Comparison of ENCODE assay signal across 1 cellular context in the genomic region with DNA sequence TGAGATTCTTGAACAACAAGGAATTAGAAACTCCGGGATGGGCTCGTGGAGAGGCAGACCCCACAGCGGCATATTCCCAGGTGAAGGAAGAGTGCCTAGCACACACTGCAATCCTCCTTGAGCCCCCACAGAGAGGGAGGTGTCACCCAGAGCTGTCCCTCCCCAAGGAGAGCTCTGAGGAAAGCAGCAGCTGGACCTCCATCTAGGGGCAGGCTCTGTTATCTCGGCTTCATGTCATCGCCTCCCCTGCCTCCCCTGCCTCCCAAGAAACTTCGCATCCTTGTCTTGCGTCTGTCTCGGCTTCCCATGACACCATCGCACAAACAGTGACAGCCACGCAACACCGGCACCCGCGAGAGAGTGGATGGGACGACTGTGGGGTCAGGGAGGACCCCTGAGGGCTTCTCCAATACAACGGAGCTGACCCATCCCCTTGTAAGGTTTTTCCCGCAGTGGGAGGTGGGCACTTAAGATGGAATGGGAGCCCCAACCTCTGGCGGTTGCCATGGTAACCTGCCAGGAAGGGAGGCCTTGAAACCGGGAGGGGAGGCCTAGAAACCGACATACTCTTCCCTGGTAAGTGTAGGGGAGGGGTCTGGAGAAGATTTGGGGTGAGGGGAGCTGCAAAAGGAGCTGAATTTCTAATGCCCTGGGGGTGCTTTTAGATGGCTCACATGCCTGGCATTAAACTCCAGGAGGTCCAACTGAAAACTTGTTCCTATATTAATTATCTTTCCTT.
A peak's percentile ranks its signal among the peaks of the same experiment; 100 is the strongest.
TF ChIP-seq lines count a peak whose summit lies in the region.

No MANE protein-coding gene starts in this region.

TF ChIP-seq in HepG2, 621 proteins besides CTCF, POLR2A, EP300 and RAD21:
- TF ChIP-seq ZNF446 (CRISPR knock-in tag; IDR thresholded peaks at IDR 0.05) (no peak), RFX1 (IDR thresholded peaks at IDR 0.05) (peak; percentile 51; the same call in 1 of the 2 replicates), ZNF205 (CRISPR knock-in tag; IDR thresholded peaks at IDR 0.05) (no peak), ZSCAN12 (CRISPR knock-in tag; IDR thresholded peaks at IDR 0.05) (no peak), CC2D1A (CRISPR knock-in tag; IDR thresholded peaks at IDR 0.05) (no peak), PRMT3 (CRISPR knock-in tag; IDR thresholded peaks at IDR 0.05; ENCODE audit: borderline replicate concordance, low read depth) (no peak), YY1 (IDR thresholded peaks at IDR 0.05; ENCODE audit: insufficient read depth, insufficient replicate concordance, low read depth, low read length) (no peak)
- TF ChIP-seq, protein P1, sequence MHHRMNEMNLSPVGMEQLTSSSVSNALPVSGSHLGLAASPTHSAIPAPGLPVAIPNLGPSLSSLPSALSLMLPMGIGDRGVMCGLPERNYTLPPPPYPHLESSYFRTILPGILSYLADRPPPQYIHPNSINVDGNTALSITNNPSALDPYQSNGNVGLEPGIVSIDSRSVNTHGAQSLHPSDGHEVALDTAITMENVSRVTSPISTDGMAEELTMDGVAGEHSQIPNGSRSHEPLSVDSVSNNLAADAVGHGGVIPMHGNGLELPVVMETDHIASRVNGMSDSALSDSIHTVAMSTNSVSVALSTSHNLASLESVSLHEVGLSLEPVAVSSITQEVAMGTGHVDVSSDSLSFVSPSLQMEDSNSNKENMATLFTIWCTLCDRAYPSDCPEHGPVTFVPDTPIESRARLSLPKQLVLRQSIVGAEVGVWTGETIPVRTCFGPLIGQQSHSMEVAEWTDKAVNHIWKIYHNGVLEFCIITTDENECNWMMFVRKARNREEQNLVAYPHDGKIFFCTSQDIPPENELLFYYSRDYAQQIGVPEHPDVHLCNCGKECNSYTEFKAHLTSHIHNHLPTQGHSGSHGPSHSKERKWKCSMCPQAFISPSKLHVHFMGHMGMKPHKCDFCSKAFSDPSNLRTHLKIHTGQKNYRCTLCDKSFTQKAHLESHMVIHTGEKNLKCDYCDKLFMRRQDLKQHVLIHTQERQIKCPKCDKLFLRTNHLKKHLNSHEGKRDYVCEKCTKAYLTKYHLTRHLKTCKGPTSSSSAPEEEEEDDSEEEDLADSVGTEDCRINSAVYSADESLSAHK (CRISPR knock-in tag; IDR thresholded peaks at IDR 0.05; ENCODE audit: borderline replicate concordance) = peak; percentile 99
- TF ChIP-seq, protein P2, sequence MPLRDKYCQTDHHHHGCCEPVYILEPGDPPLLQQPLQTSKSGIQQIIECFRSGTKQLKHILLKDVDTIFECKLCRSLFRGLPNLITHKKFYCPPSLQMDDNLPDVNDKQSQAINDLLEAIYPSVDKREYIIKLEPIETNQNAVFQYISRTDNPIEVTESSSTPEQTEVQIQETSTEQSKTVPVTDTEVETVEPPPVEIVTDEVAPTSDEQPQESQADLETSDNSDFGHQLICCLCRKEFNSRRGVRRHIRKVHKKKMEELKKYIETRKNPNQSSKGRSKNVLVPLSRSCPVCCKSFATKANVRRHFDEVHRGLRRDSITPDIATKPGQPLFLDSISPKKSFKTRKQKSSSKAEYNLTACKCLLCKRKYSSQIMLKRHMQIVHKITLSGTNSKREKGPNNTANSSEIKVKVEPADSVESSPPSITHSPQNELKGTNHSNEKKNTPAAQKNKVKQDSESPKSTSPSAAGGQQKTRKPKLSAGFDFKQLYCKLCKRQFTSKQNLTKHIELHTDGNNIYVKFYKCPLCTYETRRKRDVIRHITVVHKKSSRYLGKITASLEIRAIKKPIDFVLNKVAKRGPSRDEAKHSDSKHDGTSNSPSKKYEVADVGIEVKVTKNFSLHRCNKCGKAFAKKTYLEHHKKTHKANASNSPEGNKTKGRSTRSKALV (CRISPR knock-in tag; IDR thresholded peaks at IDR 0.05) = no peak
- TF ChIP-seq, protein P3, sequence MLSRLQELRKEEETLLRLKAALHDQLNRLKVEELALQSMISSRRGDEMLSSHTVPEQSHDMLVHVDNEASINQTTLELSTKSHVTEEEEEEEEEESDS (CRISPR knock-in tag; IDR thresholded peaks at IDR 0.05; ENCODE audit: borderline replicate concordance) = no peak
